Comparison of ENCODE assay signal across 8 cellular contexts in genomic region chr11:61917357-61918109, GRCh38. TPM values are rescaled to one million over a fixed set of nuclear protein-coding genes. Genes with fewer than 3 reads are reported as not detected.
A peak's percentile ranks its signal among the peaks of the same experiment; 100 is the strongest.
DNase-seq lines count a peak whose midpoint lies in the region; ATAC-seq and TF ChIP-seq lines count a peak whose summit lies in the region.

Gene RAB3IL1 (minus strand): TSS chr11:61917566. CDS start chr11:61917367, 199 bp downstream.

- no peaks in the 10 kb centered on the region for H3K36me3 Mint-ChIP-seq in activated T-helper 17 cell treated with anti-CD3 and anti-CD28 coated beads, Interleukin-2, amount 50 U/mL, for 72 hours (ENCODE audit: low read depth)
- no peaks in the 10 kb centered on the region for H3K36me3 Mint-ChIP-seq in neural progenitor cell

- H3K36me3 ChIP-seq in HEK293 (ENCODE audit: control insufficient read depth in 2 of 2, insufficient read depth in 1 of 2, low read length in 2 of 2), result no peaks in the 10 kb centered on the region
- H3K36me3 ChIP-seq in neural progenitor cell, result no peaks in the 10 kb centered on the region

- peaks cover 41% of the 10 kb centered on the region for H3K27me3 ChIP-seq in neural progenitor cell

- H3K27me3 Mint-ChIP-seq in activated T-helper 17 cell treated with anti-CD3 and anti-CD28 coated beads, Interleukin-2, amount 50 U/mL, for 72 hours, result peaks cover 52% of the 10 kb centered on the region
- peaks cover 26% of the 10 kb centered on the region for H3K27me3 Mint-ChIP-seq in neural progenitor cell (ENCODE audit: insufficient read depth, low read depth)

- H3K27ac ChIP-seq in HEK293 (ENCODE audit: extremely low read depth, low read depth, low read length) (no peak within 1 kb of the TSS), neural progenitor cell (no peak within 1 kb of the TSS)

- peak within 1 kb of the TSS; percentile 66 for H2AFZ ChIP-seq in neural progenitor cell (replicated peaks)

- peak within 1 kb of the TSS; percentile 35 for H3K4me3 ChIP-seq in HEK293 (ENCODE audit: low read depth, low read length)
- peak within 1 kb of the TSS; percentile 68 for H3K4me3 ChIP-seq in neural progenitor cell

- POLR2A ChIA-PET in HEK293 (lab: Yijun Ruan, JAX), result interaction anchor here (0.6 kb wide), 1 partner anchor 555 kb away, joined by 4 read pairs; no protein-coding TSS in a partner anchor

- CTCF ChIA-PET in HEK293 (lab: Yijun Ruan, JAX), result interaction anchor here (0.9 to 1.7 kb wide), 4 partner anchors 16 to 136 kb away, joined by 3 to 8 read pairs (median 4); partner anchors contain the start of gene BEST1

- H3K4me1 Mint-ChIP-seq in activated T-helper 17 cell treated with anti-CD3 and anti-CD28 coated beads, Interleukin-2, amount 50 U/mL, for 72 hours, result no peaks in the 10 kb centered on the region
- peaks cover 16% of the 10 kb centered on the region for H3K4me1 Mint-ChIP-seq in neural progenitor cell

- peak; percentile 60 for DNase-seq in Ammon's horn (ENCODE audit: low spot score)
- peak; percentile 54 for DNase-seq in globus pallidus (ENCODE audit: low spot score)
- peak; percentile 90 for DNase-seq in neural progenitor cell (ENCODE audit: low spot score)
- no peak for DNase-seq in HK-2 (ENCODE audit: unreplicated experiment)
- no peak for DNase-seq in SHP77 treated with DMSO at 0.1 percent for 48 hours (lab: John Stamatoyannopoulos, UW)

- no peaks in the 10 kb centered on the region for H4K20me1 ChIP-seq in neural progenitor cell (ENCODE audit: low read depth)

- ATAC-seq in activated T-helper 17 cell treated with anti-CD3 and anti-CD28 coated beads, Interleukin-2, amount 50 U/mL, for 72 hours (replicated peaks), result peak; percentile 53
- no peak for ATAC-seq in GM19351 (IDR thresholded peaks at IDR 0.05; ENCODE audit: unreplicated experiment)

- peak within 1 kb of the TSS; percentile 96 for H3K4me2 ChIP-seq in neural progenitor cell

- no peaks in the 10 kb centered on the region for H3K9me3 ChIP-seq in HEK293 (ENCODE audit: control insufficient read depth, insufficient read depth, low read depth, low read length)
- no peaks in the 10 kb centered on the region for H3K9me3 ChIP-seq in neural progenitor cell (ENCODE audit: low read depth)

- H3K79me2 ChIP-seq in neural progenitor cell (ENCODE audit: low read depth), result no peaks in the 10 kb centered on the region

- H3K9ac ChIP-seq in neural progenitor cell, result no peak within 1 kb of the TSS

- no peaks in the 10 kb centered on the region for H3K4me1 ChIP-seq in HEK293 (ENCODE audit: control insufficient read depth, insufficient read depth, low read length)
- peaks cover under 1% of the 10 kb centered on the region for H3K4me1 ChIP-seq in neural progenitor cell

- no peak for TF ChIP-seq CTCF in HEK293 (tag by site-specific recombination; IDR thresholded peaks at IDR 0.05)
- no peak for TF ChIP-seq CTCF in neural progenitor cell (IDR thresholded peaks at IDR 0.05)

- H3K4me3 Mint-ChIP-seq in activated T-helper 17 cell treated with anti-CD3 and anti-CD28 coated beads, Interleukin-2, amount 50 U/mL, for 72 hours, result peak within 1 kb of the TSS; percentile 49
- H3K4me3 Mint-ChIP-seq in neural progenitor cell, result peak within 1 kb of the TSS; percentile 85

- H3F3A ChIP-seq in neural progenitor cell (ENCODE audit: low read depth), result no peaks in the 10 kb centered on the region

- no peaks in the 10 kb centered on the region for H3K9me3 Mint-ChIP-seq in activated T-helper 17 cell treated with anti-CD3 and anti-CD28 coated beads, Interleukin-2, amount 50 U/mL, for 72 hours
- H3K9me3 Mint-ChIP-seq in neural progenitor cell, result no peaks in the 10 kb centered on the region

- H3K27ac Mint-ChIP-seq in activated T-helper 17 cell treated with anti-CD3 and anti-CD28 coated beads, Interleukin-2, amount 50 U/mL, for 72 hours, result no peak within 1 kb of the TSS
- no peak within 1 kb of the TSS for H3K27ac Mint-ChIP-seq in neural progenitor cell

TF ChIP-seq in HEK293, 187 proteins besides CTCF, POLR2A, EP300 and RAD21 (continues in another document):
- TF ChIP-seq ZNF155 (tag by site-specific recombination; IDR thresholded peaks at IDR 0.05), result no peak
- TF ChIP-seq MEIS1 (CRISPR knock-in tag; IDR thresholded peaks at IDR 0.05; ENCODE audit: borderline replicate concordance), result no peak
- TF ChIP-seq ZFHX2 (tag by site-specific recombination; conservative IDR thresholded peaks at IDR 0.05), result peak; percentile 46
- no peak for TF ChIP-seq OSR2 (tag by site-specific recombination; IDR thresholded peaks at IDR 0.05)
- no peak for TF ChIP-seq ZNF121 (tag by site-specific recombination; IDR thresholded peaks at IDR 0.05)
- TF ChIP-seq REPIN1 (tag by site-specific recombination; IDR thresholded peaks at IDR 0.05; ENCODE audit: low read depth), result no peak
- TF ChIP-seq GLIS1 (tag by site-specific recombination; IDR thresholded peaks at IDR 0.05), result peak; percentile 46; the same call in 1 of the 2 replicates
- TF ChIP-seq TSHZ1 (tag by site-specific recombination; IDR thresholded peaks at IDR 0.05; ENCODE audit: borderline replicate concordance), result no peak
- TF ChIP-seq ZNF571 (tag by site-specific recombination; IDR thresholded peaks at IDR 0.05), result no peak
- TF ChIP-seq KLF8 (tag by site-specific recombination; IDR thresholded peaks at IDR 0.05), result 0 out of 2 replicates have a peak, but pooled peaks have one; percentile 44
- TF ChIP-seq ZBTB48 (tag by site-specific recombination; IDR thresholded peaks at IDR 0.05), result peak; percentile 64; the same call in 1 of the 2 replicates
- TF ChIP-seq ZNF292 (tag by site-specific recombination; IDR thresholded peaks at IDR 0.05; ENCODE audit: borderline replicate concordance, low read depth), result no peak
- peak; percentile 21; the same call in 1 of the 2 replicates for TF ChIP-seq KLF1 (tag by site-specific recombination; IDR thresholded peaks at IDR 0.05)
- TF ChIP-seq KLF16 (tag by site-specific recombination; IDR thresholded peaks at IDR 0.05), result peak; percentile 31; the same call in 1 of the 2 replicates
- TF ChIP-seq HOXA7 (CRISPR knock-in tag; IDR thresholded peaks at IDR 0.05; ENCODE audit: borderline replicate concordance), result no peak
- TF ChIP-seq ZBTB8A (tag by site-specific recombination; IDR thresholded peaks at IDR 0.05), result peak; percentile 27; the same call in 1 of the 2 replicates
- no peak for TF ChIP-seq ZEB2 (tag by site-specific recombination; IDR thresholded peaks at IDR 0.05)
- peak; percentile 97 for TF ChIP-seq ZNF335 (tag by site-specific recombination; conservative IDR thresholded peaks at IDR 0.05)
- TF ChIP-seq ZNF266 (tag by site-specific recombination; IDR thresholded peaks at IDR 0.05; ENCODE audit: low read depth), result no peak
- no peak for TF ChIP-seq ZNF555 (tag by site-specific recombination; conservative IDR thresholded peaks at IDR 0.05)
- no peak for TF ChIP-seq ZNF239 (tag by site-specific recombination; IDR thresholded peaks at IDR 0.05)
- TF ChIP-seq ZNF391 (tag by site-specific recombination; IDR thresholded peaks at IDR 0.05; ENCODE audit: borderline replicate concordance, low read depth), result peak; percentile 45; the same call in 1 of the 2 replicates
- TF ChIP-seq MZF1 (tag by site-specific recombination; IDR thresholded peaks at IDR 0.05; ENCODE audit: borderline replicate concordance), result no peak
- TF ChIP-seq ZNF26 (tag by site-specific recombination; IDR thresholded peaks at IDR 0.05), result no peak
- no peak for TF ChIP-seq ZNF777 (tag by site-specific recombination; IDR thresholded peaks at IDR 0.05; ENCODE audit: borderline replicate concordance)
- TF ChIP-seq ZBTB17 (tag by site-specific recombination; IDR thresholded peaks at IDR 0.05), result peak; percentile 66
- TF ChIP-seq YY2 (tag by site-specific recombination; IDR thresholded peaks at IDR 0.05), result no peak
- no peak for TF ChIP-seq ZNF221 (tag by site-specific recombination; IDR thresholded peaks at IDR 0.05; ENCODE audit: borderline replicate concordance)
- no peak for TF ChIP-seq ZNF514 (tag by site-specific recombination; IDR thresholded peaks at IDR 0.05)

RNA-seq across cellular contexts. Expression of gene RAB3IL1, which starts in this region (rescaled TPM):
- total RNA-seq in activated T-helper 17 cell treated with anti-CD3 and anti-CD28 coated beads, Interleukin-2, amount 50 U/mL, for 72 hours, result not detected
- 1.4 TPM in 2 replicates for total RNA-seq in neural progenitor cell (ENCODE audit: low replicate concordance)

Comparison
In these comparisons a context has a peak if more than half of its experiments do, and no peak if none do; other contexts are left out.
1. Peak in ATAC-seq in activated T-helper 17 cell treated with anti-CD3 and anti-CD28 coated beads, Interleukin-2, amount 50 U/mL, for 72 hours; RNA of the gene not detected or under 1 TPM.
2. DNase-seq: peak in Ammon's horn (single experiment), globus pallidus (single experiment) and neural progenitor cell (single experiment); none in HK-2 (single experiment) and SHP77 treated with DMSO at 0.1 percent for 48 hours (single experiment).